In the genomic region with DNA sequence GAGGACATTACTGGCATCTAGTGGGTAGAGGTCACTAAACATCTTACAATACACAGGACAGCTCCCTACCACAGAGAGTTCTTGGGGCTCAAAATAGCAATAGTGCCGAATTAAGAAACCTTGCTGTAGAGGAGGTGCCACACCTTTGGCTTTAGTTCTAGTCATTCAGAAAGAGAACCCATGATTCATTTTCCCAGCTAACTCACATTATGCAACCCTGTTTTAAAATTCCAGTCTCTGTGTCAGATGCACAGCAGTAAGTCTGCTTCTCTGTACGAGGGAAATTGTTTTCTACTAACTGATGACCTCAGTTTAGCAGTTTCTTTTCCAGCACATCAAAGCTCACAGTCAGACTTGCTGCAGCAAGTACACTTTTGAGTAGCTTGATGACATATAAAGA, we compare ENCODE assay signal across 18 cellular contexts.
"Had no signal": no experiment of that assay in that cellular context is flagged by ENCODE, and none has a peak within 500 bp of the region (broad histone marks: within the 10 kb centered on the region; RNA-seq: fewer than 3 reads in every experiment).

No MANE protein-coding gene starts in this region.

- H3K4me3 ChIP-seq: adrenal gland, gastrocnemius medialis, left ventricle myocardium inferior, right atrium auricular region, tibial artery had no signal

- H3K4me1 ChIP-seq: adrenal gland, gastrocnemius medialis, left ventricle myocardium inferior, right atrium auricular region, tibial artery had no signal

- H3K27ac ChIP-seq: adrenal gland, gastrocnemius medialis, left ventricle myocardium inferior, right atrium auricular region, tibial artery, WERI-Rb-1 had no signal

- DNase-seq: activated CD4-positive, alpha-beta T cell treated with anti-CD3 and anti-CD28 coated beads for 1 hour; activated effector memory CD4-positive, alpha-beta T cell treated with anti-CD3 and anti-CD28 coated beads, Interleukin-2, amount 50 U/mL, for 16 hours; activated T-cell treated with anti-CD3 and anti-CD28 coated beads, Interleukin-2, amount 50 U/mL, for 72 hours; adrenal gland; cortex of kidney; gastrocnemius medialis; kidney glomerular epithelial cell; left ventricle myocardium inferior; nephron progenitor cell; stimulated activated CD4-positive, alpha-beta T cell treated with anti-CD3 and anti-CD28 coated beads, Interleukin-12 subunit alpha, Interleukin-12 subunit beta, amount 100 ng/mL, for 4 hours; stimulated activated CD4-positive, alpha-beta T cell treated with anti-CD3 and anti-CD28 coated beads, Interleukin-1b, Interleukin-23, amount 100 ng/mL, for 48 hours; stimulated activated naive CD4-positive, alpha-beta T cell treated with Interleukin-2 at 50 U/mL for 16 hours; substantia nigra; T-helper 17 cell; tibial artery; WERI-Rb-1 had no signal

- H3K27me3 ChIP-seq: adrenal gland, gastrocnemius medialis, right atrium auricular region, tibial artery had no signal

- H3K9me3 ChIP-seq: adrenal gland, gastrocnemius medialis, left ventricle myocardium inferior had no signal

- ATAC-seq: activated naive CD4-positive, alpha-beta T cell treated with anti-CD3 and anti-CD28 coated beads, Interleukin-2, amount 50 U/mL, for 72 hours; activated T-cell treated with anti-CD3 and anti-CD28 coated beads, Interleukin-2, amount 50 U/mL, for 72 hours; gastrocnemius medialis; T-helper 17 cell had no signal

- H3K36me3 ChIP-seq: adrenal gland, gastrocnemius medialis, left ventricle myocardium inferior, right atrium auricular region, tibial artery, WERI-Rb-1 had no signal
